8 cellular contexts compared by ENCODE assay signal in genomic region chr1:12208764-12209494, GRCh38. TPM values are rescaled to one million over a fixed set of nuclear protein-coding genes. Genes with fewer than 3 reads are reported as not detected.
DNase-seq lines count a peak whose midpoint lies in the region; ATAC-seq and TF ChIP-seq lines count a peak whose summit lies in the region.

No MANE protein-coding gene starts in this region.

- H3K36me3 ChIP-seq in WERI-Rb-1 (no peaks in the 10 kb centered on the region), brain microvascular endothelial cell (replicated peaks) (no peaks in the 10 kb centered on the region)

- peak overlapping the region; percentile 82 to 91 (median 88) for H3K27ac Mint-ChIP-seq in immature natural killer cell

- ATAC-seq in GM21423 (IDR thresholded peaks at IDR 0.05; ENCODE audit: unreplicated experiment) (peak; percentile 46), GM18870 (IDR thresholded peaks at IDR 0.05; ENCODE audit: unreplicated experiment) (no peak)

- in situ Hi-C loops in brain microvascular endothelial cell (cut with HindIII; ENCODE audit: low pct_ligation_motif_present, low sequenced_read_pairs), result no loop called here

- TF ChIP-seq CTCF in WERI-Rb-1 (IDR thresholded peaks at IDR 0.05; ENCODE audit: low read depth, low read length) (peak; percentile 88), brain microvascular endothelial cell (IDR thresholded peaks at IDR 0.05; ENCODE audit: low read depth, low read length, missing control alignments) (peak; percentile 93)

- peaks cover 0 to 5% (median 4%) of the 10 kb centered on the region in 3 donors for H3K36me3 Mint-ChIP-seq in immature natural killer cell

- H3K27me3 Mint-ChIP-seq in immature natural killer cell (ENCODE audit: low read depth in 3 of 3), result peaks cover 2 to 20% (median 8%) of the 10 kb centered on the region in 3 donors

- H3K4me3 ChIP-seq in WERI-Rb-1 (ENCODE audit: low read depth, low read length) (no peak overlapping the region), brain microvascular endothelial cell (ENCODE audit: low read depth, low read length) (no peak overlapping the region)

- no peak overlapping the region for H3K27ac ChIP-seq in WERI-Rb-1
- no peak overlapping the region for H3K27ac ChIP-seq in brain microvascular endothelial cell

- peak overlapping the region in 4 of 5 donors; percentile 58 to 67 (median 64) for H3K4me3 Mint-ChIP-seq in immature natural killer cell

- DNase-seq in CD1c-positive myeloid dendritic cell (ENCODE audit: extremely low spot score), result peak; percentile 85
- DNase-seq in NCI-H2171 treated with DMSO at 0.1 percent for 48 hours (lab: John Stamatoyannopoulos, UW), result peak; percentile 61
- peak; percentile 76 for DNase-seq in WERI-Rb-1
- DNase-seq in brain microvascular endothelial cell, result peak; percentile 79
- DNase-seq in immature natural killer cell, result peak; percentile 80 to 82 (median 81)
- DNase-seq in stimulated activated CD4-positive, alpha-beta T cell treated with anti-CD3 and anti-CD28 coated beads, Interleukin-15, amount 100 ng/mL, for 1 hour (ENCODE audit: low read depth in 1 of 2, low spot score in 1 of 2), result peak; percentile 75 to 83

- no peaks in the 10 kb centered on the region for H3K9me3 ChIP-seq in WERI-Rb-1 (ENCODE audit: severe bottlenecking)

- H3K27me3 ChIP-seq in WERI-Rb-1 (ENCODE audit: insufficient read depth, low read depth, severe bottlenecking), result peaks cover 14% of the 10 kb centered on the region
- H3K27me3 ChIP-seq in brain microvascular endothelial cell (replicated peaks), result no peaks in the 10 kb centered on the region

- no peaks in the 10 kb centered on the region for H3K9me3 Mint-ChIP-seq in immature natural killer cell

- peaks cover 52 to 59% of the 10 kb centered on the region in 2 donors for H3K4me1 Mint-ChIP-seq in immature natural killer cell

RNA-seq across cellular contexts. Expression of gene VPS13D, which starts 20.9 kb away (rescaled TPM):
- 1 to 10 TPM; 4.2 to 9.9 (median 6.6) TPM for polyA plus RNA-seq in immature natural killer cell

RNA-seq across cellular contexts. Expression of gene TNFRSF1B, which starts 42.1 kb away (rescaled TPM):
- polyA plus RNA-seq in immature natural killer cell, result 100 to 1,000 TPM; 162 to 269 (median 165) TPM
